Comparison of ENCODE assay signal across 32 cellular contexts in the genomic region with DNA sequence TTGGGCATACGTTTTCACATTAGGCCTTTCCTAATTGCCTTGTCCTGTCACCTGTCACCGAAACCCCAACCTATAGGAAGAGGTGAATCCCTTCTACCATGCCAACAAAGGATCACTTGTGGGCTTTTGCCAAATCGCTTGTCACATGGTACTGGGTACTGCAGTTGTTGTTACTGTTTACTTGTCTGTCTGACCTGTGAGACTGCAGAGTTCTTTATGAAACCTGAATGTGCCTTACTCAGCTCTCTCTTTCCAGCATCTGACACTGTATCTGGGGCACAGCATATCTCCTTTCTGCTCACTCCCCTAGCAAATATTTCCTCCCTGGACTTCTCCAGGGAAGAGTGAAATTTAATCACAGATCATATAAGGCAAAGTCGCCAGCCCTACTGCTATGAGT.
"Had no signal": no experiment of that assay in that cellular context is flagged by ENCODE, and none has a peak within 500 bp of the region (broad histone marks: within the 10 kb centered on the region; RNA-seq: fewer than 3 reads in every experiment).

No MANE protein-coding gene starts in this region.

- H3K27ac ChIP-seq: neural progenitor cell, ovary, parathyroid adenoma, prostate gland, right lobe of liver, sigmoid colon, skin epidermis, spleen, suprapubic skin, testis, tibial artery, transverse colon, upper lobe of right lung, uterus had no signal

- H3K27ac Mint-ChIP-seq: naive thymus-derived CD4-positive, alpha-beta T cell; natural killer cell; nephron; neural progenitor cell; stimulated activated memory B cell treated with anti-CD40 and anti-IgM and Interleukin-4, amounts not matched to agents 10 μg/mL and 1 μg/mL and 100 μg/mL, for 72 hours; stimulated activated naive CD8-positive, alpha-beta T cell treated with anti-CD3 and anti-CD28 coated beads, Interleukin-15, amount 100 ng/mL, for 72 hours; type B pancreatic cell had no signal

- H3K9me3 ChIP-seq: ovary, prostate gland, right lobe of liver, sigmoid colon, suprapubic skin, testis, tibial artery, upper lobe of right lung, uterus had no signal

- H3K79me2 ChIP-seq: parathyroid adenoma had no signal

- H3K4me1 ChIP-seq: neural progenitor cell, parathyroid adenoma, prostate gland, right lobe of liver, sigmoid colon, spleen, suprapubic skin, testis, tibial artery, transverse colon, upper lobe of right lung, uterus had no signal

- H3K36me3 ChIP-seq: neural progenitor cell, ovary, prostate gland, right lobe of liver, sigmoid colon, spleen, suprapubic skin, tibial artery, transverse colon, upper lobe of right lung, uterus had no signal

- H3K27me3 ChIP-seq: neural progenitor cell, ovary, right lobe of liver, sigmoid colon, spleen, suprapubic skin, testis, tibial artery, transverse colon, upper lobe of right lung, uterus had no signal

- H2AFZ ChIP-seq: neural progenitor cell, parathyroid adenoma had no signal

- H3K36me3 Mint-ChIP-seq: naive thymus-derived CD4-positive, alpha-beta T cell; natural killer cell; neural progenitor cell; stimulated activated memory B cell treated with anti-CD40 and anti-IgM and Interleukin-4, amounts not matched to agents 10 μg/mL and 1 μg/mL and 100 μg/mL, for 72 hours; type B pancreatic cell had no signal

- H3K4me3 Mint-ChIP-seq: naive thymus-derived CD4-positive, alpha-beta T cell; natural killer cell; nephron; neural progenitor cell; stimulated activated memory B cell treated with anti-CD40 and anti-IgM and Interleukin-4, amounts not matched to agents 10 μg/mL and 1 μg/mL and 100 μg/mL, for 72 hours; stimulated activated naive CD8-positive, alpha-beta T cell treated with anti-CD3 and anti-CD28 coated beads, Interleukin-15, amount 100 ng/mL, for 72 hours; type B pancreatic cell had no signal

- H3K4me3 ChIP-seq: neural progenitor cell, ovary, prostate gland, right lobe of liver, sigmoid colon, skin epidermis, smooth muscle cell, spleen, suprapubic skin, testis, tibial artery, transverse colon, upper lobe of right lung, uterus had no signal

- H3K4me2 ChIP-seq: neural progenitor cell, smooth muscle cell had no signal

- DNase-seq: naive thymus-derived CD4-positive, alpha-beta T cell; natural killer cell; occipital lobe; ovary; posterior cingulate gyrus; right cardiac atrium; right lobe of liver; sigmoid colon; spleen; stimulated activated CD4-positive, alpha-beta T cell treated with anti-CD3 and anti-CD28 coated beads, Interleukin-12 subunit alpha, Interleukin-12 subunit beta, amount 100 ng/mL, for 4 hours; stimulated activated CD4-positive, alpha-beta T cell treated with anti-CD3 and anti-CD28 coated beads, Interleukin-1b, Interleukin-23, amount 100 ng/mL, for 48 hours; stimulated activated CD4-positive, alpha-beta T cell treated with anti-CD3 and anti-CD28 coated beads, Interleukin-4, amount 100 ng/mL, for 1 hour; stimulated activated CD4-positive, alpha-beta T cell treated with anti-CD3 and anti-CD28 coated beads, Interleukin-4, amount 100 ng/mL, for 4 hours; stimulated activated CD8-positive, alpha-beta memory T cell treated with anti-CD3 and anti-CD28 coated beads, Interleukin-4, amount 100 ng/mL, for 48 hours; stimulated activated naive CD4-positive, alpha-beta T cell; stimulated activated naive CD8-positive, alpha-beta T cell treated with anti-CD3 and anti-CD28 coated beads, Interleukin-15, amount 100 ng/mL, for 72 hours; stimulated activated naive CD8-positive, alpha-beta T cell treated with anti-CD3 and anti-CD28 coated beads, Interleukin-15, Interleukin-2, amounts not matched to agents 100 U/mL and 50 U/mL, for 24 hours; substantia nigra; testis; tibial artery; transverse colon; upper lobe of right lung; uterus had no signal

- ATAC-seq: naive thymus-derived CD4-positive, alpha-beta T cell; natural killer cell; right cardiac atrium; right lobe of liver; stimulated activated memory B cell treated with anti-CD40 and anti-IgM and Interleukin-4, amounts not matched to agents 10 μg/mL and 1 μg/mL and 100 μg/mL, for 72 hours; stimulated activated naive CD8-positive, alpha-beta T cell treated with anti-CD3 and anti-CD28 coated beads, Interleukin-15, amount 100 ng/mL, for 72 hours; stimulated activated naive CD8-positive, alpha-beta T cell treated with anti-CD3 and anti-CD28 coated beads, Interleukin-15, Interleukin-2, amounts not matched to agents 100 U/mL and 50 U/mL, for 24 hours; upper lobe of right lung had no signal

- H3K9me3 Mint-ChIP-seq: neural progenitor cell, type B pancreatic cell had no signal

- H3K4me1 Mint-ChIP-seq: naive thymus-derived CD4-positive, alpha-beta T cell; natural killer cell; nephron; neural progenitor cell; stimulated activated memory B cell treated with anti-CD40 and anti-IgM and Interleukin-4, amounts not matched to agents 10 μg/mL and 1 μg/mL and 100 μg/mL, for 72 hours; stimulated activated naive CD8-positive, alpha-beta T cell treated with anti-CD3 and anti-CD28 coated beads, Interleukin-15, amount 100 ng/mL, for 72 hours had no signal

- H3K9ac ChIP-seq: neural progenitor cell, parathyroid adenoma had no signal

- H3K27me3 Mint-ChIP-seq: naive thymus-derived CD4-positive, alpha-beta T cell; stimulated activated memory B cell treated with anti-CD40 and anti-IgM and Interleukin-4, amounts not matched to agents 10 μg/mL and 1 μg/mL and 100 μg/mL, for 72 hours; stimulated activated naive CD8-positive, alpha-beta T cell treated with anti-CD3 and anti-CD28 coated beads, Interleukin-15, amount 100 ng/mL, for 72 hours; type B pancreatic cell had no signal
